ENCODE assay signal across 17 cellular contexts in the genomic region with DNA sequence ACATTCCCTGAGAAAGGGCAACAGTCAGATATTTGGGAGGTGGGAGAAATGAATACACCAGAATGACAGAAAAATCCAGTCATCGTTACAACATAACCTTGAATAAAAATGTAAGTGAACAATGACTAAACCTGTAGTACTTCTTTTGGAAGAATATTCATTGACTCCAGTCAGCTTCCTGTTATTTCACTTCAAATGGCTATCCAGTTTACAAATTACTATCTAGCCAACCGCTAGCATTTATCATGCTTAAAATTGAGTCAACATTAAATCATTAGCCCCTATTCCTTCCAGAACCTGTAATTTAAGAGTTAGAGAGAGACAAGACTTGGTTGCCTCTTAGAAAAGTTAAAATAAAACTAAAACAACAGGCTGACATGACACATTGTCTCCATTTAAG. TPM values are rescaled to one million over a fixed set of nuclear protein-coding genes. Genes with fewer than 3 reads are reported as not detected.
DNase-seq lines count a peak whose midpoint lies in the region; ATAC-seq and TF ChIP-seq lines count a peak whose summit lies in the region.
"Had no signal": no experiment of that assay in that cellular context is flagged by ENCODE, and none has a peak within 500 bp of the region (broad histone marks: within the 10 kb centered on the region; RNA-seq: fewer than 3 reads in every experiment).

No MANE protein-coding gene starts in this region.

- peaks cover 51% of the 10 kb centered on the region for H3K79me2 ChIP-seq in GM23248 (ENCODE audit: insufficient read depth)
- no peaks in the 10 kb centered on the region for H3K79me2 ChIP-seq in PC-9 (ENCODE audit: low read depth)

- H3F3A ChIP-seq in GM23248 (ENCODE audit: insufficient read depth) (peaks cover 51% of the 10 kb centered on the region), PC-9 (ENCODE audit: insufficient read depth, low read depth) (peaks cover 8% of the 10 kb centered on the region)

- H4K20me1 ChIP-seq in GM23248 (ENCODE audit: insufficient read depth), result no peaks in the 10 kb centered on the region
- no peaks in the 10 kb centered on the region for H4K20me1 ChIP-seq in PC-9 (ENCODE audit: insufficient read depth)

- WGBS in GM23248 (ENCODE audit: low coverage in 1 of 2, low lambda C conversion rate in 2 of 2, missing lambda C conversion rate in 2 of 2), 2 experiments, result 1 to 3% methylated on average over 2 of the region's 2 CpGs

- POLR2A ChIA-PET in PC-9 (lab: Charles Lee; ENCODE audit: unreplicated experiment), result interaction anchor here (0.5 kb wide), 1 partner anchor 298 kb away, joined by 6 read pairs; a partner anchor contains a TSS

- CTCF ChIA-PET in PC-9 (lab: Charles Lee), result no interaction called here

- H3K36me3 Mint-ChIP-seq in progenitor cell of endocrine pancreas (ENCODE audit: insufficient read depth), result peaks cover 6% of the 10 kb centered on the region

- H3K4me2 ChIP-seq in GM23248 (ENCODE audit: unreplicated experiment), result peak overlapping the region; percentile 40
- H3K4me2 ChIP-seq in PC-9, result no peak overlapping the region

- H3K9me3 Mint-ChIP-seq in progenitor cell of endocrine pancreas (ENCODE audit: low read depth), result no peaks in the 10 kb centered on the region

- peaks cover 40% of the 10 kb centered on the region for H3K4me1 Mint-ChIP-seq in progenitor cell of endocrine pancreas (ENCODE audit: low read depth)

- H3K36me3 ChIP-seq in GM23248 (ENCODE audit: low read depth) (no peaks in the 10 kb centered on the region), PC-9 (ENCODE audit: low read depth) (no peaks in the 10 kb centered on the region)
- H3K36me3 ChIP-seq: thoracic aorta had no signal

- H3K9ac ChIP-seq in GM23248, result peak overlapping the region; percentile 29; the same call in 1 of the 2 replicates

- peak overlapping the region; percentile 79 for H3K27ac ChIP-seq in GM23248
- peak overlapping the region; percentile 72 for H3K27ac ChIP-seq in PC-9
- H3K27ac ChIP-seq: VCaP had no signal

- H3K4me3 Mint-ChIP-seq in progenitor cell of endocrine pancreas (ENCODE audit: low read depth), result no peak overlapping the region

- no TSS peak for BruUV-seq in PC-9 (replicated peaks; lab: Mats Ljungman, UMichigan)

- H3K9me3 ChIP-seq in GM23248 (ENCODE audit: low read depth) (no peaks in the 10 kb centered on the region), PC-9 (ENCODE audit: insufficient read depth, low read depth) (no peaks in the 10 kb centered on the region)
- H3K9me3 ChIP-seq: thoracic aorta had no signal

- ATAC-seq in esophagus mucosa (peak; percentile 60), HG03108 (IDR thresholded peaks at IDR 0.05; ENCODE audit: unreplicated experiment) (no peak)

- peak overlapping the region; percentile 68 for H3K27ac Mint-ChIP-seq in progenitor cell of endocrine pancreas

- no peak overlapping the region for H2AFZ ChIP-seq in GM23248
- no peak overlapping the region for H2AFZ ChIP-seq in PC-9

- no peaks in the 10 kb centered on the region for H3K9me2 ChIP-seq in GM23248 (ENCODE audit: insufficient read depth)
- no peaks in the 10 kb centered on the region for H3K9me2 ChIP-seq in PC-9 (ENCODE audit: insufficient read depth)

- no peaks in the 10 kb centered on the region for H3K27me3 Mint-ChIP-seq in progenitor cell of endocrine pancreas

- H3K4me1 ChIP-seq in GM23248 (ENCODE audit: insufficient read depth) (peaks cover 57% of the 10 kb centered on the region), PC-9 (replicated peaks; ENCODE audit: insufficient read depth) (peaks cover 28% of the 10 kb centered on the region)

- peak overlapping the region; percentile 0; the same call in 1 of the 2 replicates for H3K4me3 ChIP-seq in GM23248
- H3K4me3 ChIP-seq in PC-9, result no peak overlapping the region
- H3K4me3 ChIP-seq: thoracic aorta had no signal

- H3K27me3 ChIP-seq in GM23248 (replicated peaks; ENCODE audit: insufficient read depth), result no peaks in the 10 kb centered on the region
- no peaks in the 10 kb centered on the region for H3K27me3 ChIP-seq in PC-9 (ENCODE audit: insufficient read depth, low read depth)

- TF ChIP-seq CTCF in PC-9 (conservative IDR thresholded peaks at IDR 0.05) (no peak), progenitor cell of endocrine pancreas (IDR thresholded peaks at IDR 0.05; ENCODE audit: unreplicated experiment) (no peak)

- intact Hi-C loops in PC-9 (cut with micrococcal nuclease; ENCODE audit: unreplicated experiment), result no loop called here

- in situ Hi-C loops in GM23248 (cut with MboI), result no loop called here

- peak; percentile 83 for DNase-seq in GM23248
- DNase-seq in PC-9, result no peak
- no peak for DNase-seq in progenitor cell of endocrine pancreas (ENCODE audit: low spot score, unreplicated experiment)
- no peak for DNase-seq in NCI-H187 (lab: John Stamatoyannopoulos, UW)
- DNase-seq in NCI-H2196 (lab: John Stamatoyannopoulos, UW; ENCODE audit: unreplicated experiment), result no peak
- DNase-seq: activated CD8-positive, alpha-beta memory T cell treated with anti-CD3 and anti-CD28 coated beads for 24 hours; activated effector memory CD4-positive, alpha-beta T cell treated with anti-CD3 and anti-CD28 coated beads, Interleukin-2, amount 50 U/mL, for 16 hours; C1 segment of cervical spinal cord; DMS79 treated with DMSO at 0.1 percent for 48 hours; effector memory CD4-positive, alpha-beta T cell; glutamatergic neuron; NCI-H2029; stimulated activated CD4-positive, alpha-beta T cell treated with anti-CD3 and anti-CD28 coated beads, Interleukin-2, amount 100 ng/mL, for 24 hours had no signal

RNA-seq across cellular contexts. Expression of a gene that starts 33.6 kb away (rescaled TPM):
- total RNA-seq in GM23248 (2014; rRNA removed; shearing (Covaris generic)), result 26.7 and 40.8 TPM in 2 replicates
- 33.0 and 36.4 TPM in 2 replicates for polyA plus RNA-seq in GM23248 (2016; fragmentation: Nextera tagmentation; extraction: Ambion mirVana)
- 19.8 and 30.5 TPM in 2 replicates for total RNA-seq in PC-9 (2021)
- total RNA-seq in esophagus mucosa, result 70.8 TPM
- total RNA-seq in progenitor cell of endocrine pancreas, result 123 and 140 TPM in 2 replicates
